Comparison of ENCODE assay signal across 21 cellular contexts in the genomic region with DNA sequence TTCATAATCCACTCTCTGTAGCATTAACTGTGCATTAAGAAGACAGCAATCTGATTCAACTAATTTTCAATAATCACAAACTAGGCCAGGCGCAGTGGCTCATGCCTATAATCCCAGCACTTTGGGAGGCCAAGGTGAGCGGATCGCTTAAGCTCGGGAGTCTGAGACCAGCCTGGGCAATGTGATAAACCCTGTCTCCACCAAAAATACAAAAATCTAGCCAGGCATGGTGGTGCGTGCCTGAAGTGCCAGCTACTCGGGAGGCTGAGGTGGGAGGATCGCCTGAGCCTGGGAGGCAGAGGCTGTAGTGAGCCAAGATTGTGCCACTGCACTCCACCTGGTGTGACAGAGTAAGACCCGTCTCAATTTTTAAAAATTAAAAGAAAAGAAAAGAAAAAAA. TPM values are rescaled to one million over a fixed set of nuclear protein-coding genes. Genes with fewer than 3 reads are reported as not detected.
"Had no signal": no experiment of that assay in that cellular context is flagged by ENCODE, and none has a peak within 500 bp of the region (broad histone marks: within the 10 kb centered on the region; RNA-seq: fewer than 3 reads in every experiment).

No MANE protein-coding gene starts in this region.

- H3K9ac ChIP-seq: parathyroid adenoma, SK-N-SH had no signal

- H3K36me3 ChIP-seq: cardiac muscle cell, heart left ventricle, right lobe of liver, thyroid gland had no signal

- H3K79me2 ChIP-seq: parathyroid adenoma had no signal

- H3K4me2 ChIP-seq: SK-N-SH had no signal

- ATAC-seq: activated CD4-positive, CD25-positive, alpha-beta regulatory T cell treated with anti-CD3 and anti-CD28 coated beads, Interleukin-2, amount 50 U/mL, for 24 hours; activated naive CD4-positive, alpha-beta T cell treated with anti-CD3 and anti-CD28 coated beads, Interleukin-2, amount 50 U/mL, for 72 hours; heart left ventricle; left lobe of liver; right lobe of liver had no signal

- DNase-seq: activated CD4-positive, alpha-beta T cell treated with anti-CD3 and anti-CD28 coated beads, Interleukin-2, amount 10 ng/mL, durations not matched to agents 7 days and 5 days; activated gamma-delta T cell treated with Interleukin-2 at 50 U/mL for 16 hours; amygdala; dorsolateral prefrontal cortex; erythroblast; midbrain; right lobe of liver; SK-N-SH; small intestine; stimulated activated CD4-positive, alpha-beta T cell treated with anti-CD3 and anti-CD28 coated beads, Interleukin-15, amount 100 ng/mL, for 24 hours; stimulated activated CD4-positive, alpha-beta T cell treated with anti-CD3 and anti-CD28 coated beads, Interleukin-2, amount 100 ng/mL, for 48 hours; T-helper 1 cell; thyroid gland had no signal

- H3K4me3 ChIP-seq: cardiac muscle cell, heart left ventricle, lung, right lobe of liver, thyroid gland had no signal

- H3K27ac ChIP-seq: cardiac muscle cell, parathyroid adenoma, right lobe of liver, thyroid gland had no signal

- H3K27me3 Mint-ChIP-seq: activated CD4-positive, alpha-beta T cell treated with anti-CD3 and anti-CD28 coated beads, Interleukin-2, amount 10 ng/mL, durations not matched to agents 7 days and 5 days had no signal

- H3K9me3 ChIP-seq: heart left ventricle, right lobe of liver, SK-N-SH, thyroid gland had no signal

- H3K4me3 Mint-ChIP-seq: activated CD4-positive, alpha-beta T cell treated with anti-CD3 and anti-CD28 coated beads, Interleukin-2, amount 10 ng/mL, durations not matched to agents 7 days and 5 days had no signal

- H2AFZ ChIP-seq: parathyroid adenoma had no signal

- H3K27me3 ChIP-seq: dorsolateral prefrontal cortex, heart left ventricle, right lobe of liver, thyroid gland had no signal

- H3K9me2 ChIP-seq: SK-N-SH had no signal

RNA-seq across cellular contexts. Expression of a gene that starts 32.0 kb away (rescaled TPM):
- polyA plus RNA-seq: neural cell had no signal
